ENCODE assay signal across 1 cellular context in the genomic region with DNA sequence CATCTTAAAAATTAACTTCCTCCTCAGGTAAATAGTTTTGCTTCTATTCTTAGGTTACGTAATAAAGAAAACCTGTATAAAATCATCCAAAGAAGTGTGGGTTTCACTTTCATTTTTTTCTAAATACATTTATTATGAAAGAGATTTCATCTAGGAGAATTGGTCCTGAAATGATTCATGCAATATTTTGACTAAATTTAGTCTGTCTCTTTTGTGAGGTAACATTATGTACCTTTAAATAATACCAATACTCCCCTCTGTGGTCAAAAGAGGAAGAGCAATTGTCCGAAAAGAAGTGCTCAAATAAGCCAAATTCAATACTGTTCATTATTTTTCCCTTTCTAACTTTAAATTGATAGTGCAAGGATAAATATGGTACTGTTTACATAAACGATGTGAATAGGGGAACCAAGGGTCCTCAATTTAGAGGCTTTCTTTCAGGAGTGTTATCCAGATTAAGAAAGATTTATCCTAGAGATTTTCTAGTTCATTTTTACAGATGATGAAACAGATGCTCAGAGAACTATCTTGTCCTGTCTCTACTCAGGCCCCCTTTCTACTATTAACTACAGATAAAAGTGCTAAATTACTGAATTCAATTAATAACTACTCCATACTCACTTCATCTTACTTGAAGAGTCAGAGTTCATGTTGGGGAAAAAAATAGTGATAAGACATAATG.
TF ChIP-seq lines count a peak whose summit lies in the region.

No MANE protein-coding gene starts in this region.

TF ChIP-seq in liver, 16 proteins besides CTCF, POLR2A, EP300 and RAD21 (continued from another document):
- TF ChIP-seq TAF1 (conservative IDR thresholded peaks at IDR 0.05): no peak
